Comparison of ENCODE assay signal across 1 cellular context in the genomic region with DNA sequence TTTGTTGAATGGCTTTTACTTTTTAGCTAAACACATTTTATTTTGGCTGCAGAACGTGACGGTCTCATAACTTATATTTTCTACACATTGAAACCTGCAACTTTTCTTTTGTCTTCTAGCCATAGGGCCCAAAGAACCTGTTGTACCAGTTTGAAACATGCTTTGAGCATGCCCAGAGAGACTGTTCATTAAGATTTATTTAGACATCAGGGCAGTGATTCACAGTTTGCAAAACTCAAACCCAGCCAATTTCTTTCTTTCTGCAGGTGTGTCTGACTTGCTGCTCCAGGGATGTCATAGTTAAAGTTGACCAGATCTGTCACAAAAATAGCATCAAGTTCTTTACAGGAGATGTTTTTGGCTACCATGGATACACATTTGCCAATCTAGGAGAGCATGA.
TF ChIP-seq lines count a peak whose summit lies in the region.

No MANE protein-coding gene starts in this region.

TF ChIP-seq in SK-N-SH treated with all-trans-retinoic acid at 6 μM for 48 hours, 23 proteins besides CTCF, POLR2A, EP300 and RAD21 (continued from another document):
- no peak for TF ChIP-seq TCF4 (CRISPR knock-in tag; IDR thresholded peaks at IDR 0.05; ENCODE audit: borderline replicate concordance)
- no peak for TF ChIP-seq POU6F1 (CRISPR knock-in tag; IDR thresholded peaks at IDR 0.05; ENCODE audit: borderline replicate concordance, low read depth)
- TF ChIP-seq, protein P1, sequence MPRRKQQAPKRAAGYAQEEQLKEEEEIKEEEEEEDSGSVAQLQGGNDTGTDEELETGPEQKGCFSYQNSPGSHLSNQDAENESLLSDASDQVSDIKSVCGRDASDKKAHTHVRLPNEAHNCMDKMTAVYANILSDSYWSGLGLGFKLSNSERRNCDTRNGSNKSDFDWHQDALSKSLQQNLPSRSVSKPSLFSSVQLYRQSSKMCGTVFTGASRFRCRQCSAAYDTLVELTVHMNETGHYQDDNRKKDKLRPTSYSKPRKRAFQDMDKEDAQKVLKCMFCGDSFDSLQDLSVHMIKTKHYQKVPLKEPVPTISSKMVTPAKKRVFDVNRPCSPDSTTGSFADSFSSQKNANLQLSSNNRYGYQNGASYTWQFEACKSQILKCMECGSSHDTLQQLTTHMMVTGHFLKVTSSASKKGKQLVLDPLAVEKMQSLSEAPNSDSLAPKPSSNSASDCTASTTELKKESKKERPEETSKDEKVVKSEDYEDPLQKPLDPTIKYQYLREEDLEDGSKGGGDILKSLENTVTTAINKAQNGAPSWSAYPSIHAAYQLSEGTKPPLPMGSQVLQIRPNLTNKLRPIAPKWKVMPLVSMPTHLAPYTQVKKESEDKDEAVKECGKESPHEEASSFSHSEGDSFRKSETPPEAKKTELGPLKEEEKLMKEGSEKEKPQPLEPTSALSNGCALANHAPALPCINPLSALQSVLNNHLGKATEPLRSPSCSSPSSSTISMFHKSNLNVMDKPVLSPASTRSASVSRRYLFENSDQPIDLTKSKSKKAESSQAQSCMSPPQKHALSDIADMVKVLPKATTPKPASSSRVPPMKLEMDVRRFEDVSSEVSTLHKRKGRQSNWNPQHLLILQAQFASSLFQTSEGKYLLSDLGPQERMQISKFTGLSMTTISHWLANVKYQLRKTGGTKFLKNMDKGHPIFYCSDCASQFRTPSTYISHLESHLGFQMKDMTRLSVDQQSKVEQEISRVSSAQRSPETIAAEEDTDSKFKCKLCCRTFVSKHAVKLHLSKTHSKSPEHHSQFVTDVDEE (CRISPR knock-in tag; IDR thresholded peaks at IDR 0.05): no peak
- TF ChIP-seq OSR1 (CRISPR knock-in tag; IDR thresholded peaks at IDR 0.05): no peak
- TF ChIP-seq PATZ1 (CRISPR knock-in tag; IDR thresholded peaks at IDR 0.05; ENCODE audit: borderline replicate concordance): no peak
- no peak for TF ChIP-seq ZNF8 (CRISPR knock-in tag; IDR thresholded peaks at IDR 0.05)
